In the genomic region with DNA sequence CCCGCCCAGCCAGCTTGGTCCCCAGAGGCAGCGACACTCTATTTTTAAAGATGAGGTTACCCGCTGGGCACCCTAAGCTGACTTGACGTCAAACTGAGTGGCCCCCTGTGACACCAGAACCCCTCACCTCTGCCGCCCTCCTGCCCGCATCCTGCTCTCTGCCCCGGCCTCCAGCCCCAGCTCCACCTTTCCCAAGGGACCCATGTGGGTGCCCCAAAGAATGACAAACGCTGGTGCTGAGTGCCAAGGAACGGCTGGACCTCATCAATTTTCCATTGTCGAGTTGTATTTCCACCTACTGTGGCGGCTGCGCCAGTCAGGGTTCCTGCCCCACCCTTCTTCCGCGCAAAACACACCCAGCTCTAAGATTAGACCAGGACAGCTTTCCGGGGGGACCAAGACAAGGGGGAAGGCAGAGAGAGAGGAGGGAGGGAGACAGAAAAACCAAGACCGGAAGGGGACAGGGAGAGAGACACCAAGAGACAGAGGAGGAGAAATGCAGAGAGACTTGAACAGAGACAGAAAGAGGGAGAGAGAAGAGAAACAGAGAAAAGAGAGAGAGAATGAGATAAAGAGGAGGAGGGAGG, we compare ENCODE assay signal across 8 cellular contexts. TPM values are rescaled to one million over a fixed set of nuclear protein-coding genes. Genes with fewer than 3 reads are reported as not detected.
DNase-seq lines count a peak whose midpoint lies in the region; ATAC-seq and TF ChIP-seq lines count a peak whose summit lies in the region.

No MANE protein-coding gene starts in this region.

- H3K27me3 ChIP-seq in thoracic aorta (replicated peaks; ENCODE audit: insufficient read depth): no peaks in the 10 kb centered on the region

- H3K36me3 Mint-ChIP-seq in activated T-helper 2 cell treated with anti-CD3 and anti-CD28 coated beads, Interferon-gamma antibody, Interleukin-2, Interleukin-4, amounts not matched to agents 10 μg/mL and 5 μg/mL and 100 μg/mL, durations not matched to agents 14 hours and 24 hours and 36 hours (ENCODE audit: low read depth): peaks cover 33% of the 10 kb centered on the region
- no peaks in the 10 kb centered on the region for H3K36me3 Mint-ChIP-seq in immature natural killer cell

- H3K36me3 ChIP-seq in thoracic aorta: no peaks in the 10 kb centered on the region

- no peak for ATAC-seq in thoracic aorta (ENCODE audit: insufficient number of reproducible peaks, low FRiP score, low read depth)
- ATAC-seq in HG03571 (IDR thresholded peaks at IDR 0.05; ENCODE audit: unreplicated experiment): no peak
- no peak for ATAC-seq in GM18502 (IDR thresholded peaks at IDR 0.05; ENCODE audit: poor library complexity, unreplicated experiment)

- DNase-seq in stimulated activated naive CD4-positive, alpha-beta T cell treated with Interleukin-2 at 50 U/mL for 16 hours (lab: John Stamatoyannopoulos, UW): peak; percentile 6
- DNase-seq in stimulated activated naive CD4-positive, alpha-beta T cell (lab: John Stamatoyannopoulos, UW): no peak
- no peak for DNase-seq in activated T-helper 2 cell treated with anti-CD3 and anti-CD28 coated beads, Interferon-gamma antibody, Interleukin-2, Interleukin-4, amounts not matched to agents 10 μg/mL and 5 μg/mL and 100 μg/mL, durations not matched to agents 14 hours and 24 hours and 36 hours (ENCODE audit: low spot score)
- DNase-seq in immature natural killer cell: peak; percentile 75 to 79 (median 78)
- DNase-seq in thoracic aorta (ENCODE audit: low spot score): no peak
- no peak for DNase-seq in DMS79 (lab: John Stamatoyannopoulos, UW)

- peak overlapping the region; percentile 96 for H3K4me3 Mint-ChIP-seq in activated T-helper 2 cell treated with anti-CD3 and anti-CD28 coated beads, Interferon-gamma antibody, Interleukin-2, Interleukin-4, amounts not matched to agents 10 μg/mL and 5 μg/mL and 100 μg/mL, durations not matched to agents 14 hours and 24 hours and 36 hours (ENCODE audit: low read depth)
- peak overlapping the region; percentile 95 to 99 (median 96) for H3K4me3 Mint-ChIP-seq in immature natural killer cell

- peak overlapping the region; percentile 82 for H3K4me3 ChIP-seq in thoracic aorta

- peak overlapping the region; percentile 91 for H3K27ac Mint-ChIP-seq in activated T-helper 2 cell treated with anti-CD3 and anti-CD28 coated beads, Interferon-gamma antibody, Interleukin-2, Interleukin-4, amounts not matched to agents 10 μg/mL and 5 μg/mL and 100 μg/mL, durations not matched to agents 14 hours and 24 hours and 36 hours
- peak overlapping the region; percentile 92 to 99 (median 98) for H3K27ac Mint-ChIP-seq in immature natural killer cell

- H3K9me3 Mint-ChIP-seq in activated T-helper 2 cell treated with anti-CD3 and anti-CD28 coated beads, Interferon-gamma antibody, Interleukin-2, Interleukin-4, amounts not matched to agents 10 μg/mL and 5 μg/mL and 100 μg/mL, durations not matched to agents 14 hours and 24 hours and 36 hours: no peaks in the 10 kb centered on the region
- H3K9me3 Mint-ChIP-seq in immature natural killer cell: no peaks in the 10 kb centered on the region

- H3K4me1 ChIP-seq in thoracic aorta (ENCODE audit: control insufficient read depth in 1 of 2, low read depth in 2 of 2): no peaks in the 10 kb centered on the region

- intact Hi-C loops in activated T-helper 2 cell treated with anti-CD3 and anti-CD28 coated beads, Interferon-gamma antibody, Interleukin-2, Interleukin-4, amounts not matched to agents 10 μg/mL and 5 μg/mL and 100 μg/mL, durations not matched to agents 14 hours and 24 hours and 36 hours (cut with micrococcal nuclease): loop anchor here (5.0 kb wide), 1 partner anchor 59 kb away; no protein-coding TSS in a partner anchor

- H3K27me3 Mint-ChIP-seq in activated T-helper 2 cell treated with anti-CD3 and anti-CD28 coated beads, Interferon-gamma antibody, Interleukin-2, Interleukin-4, amounts not matched to agents 10 μg/mL and 5 μg/mL and 100 μg/mL, durations not matched to agents 14 hours and 24 hours and 36 hours (ENCODE audit: low read depth): no peaks in the 10 kb centered on the region
- peaks cover 11 to 36% (median 32%) of the 10 kb centered on the region in 3 donors for H3K27me3 Mint-ChIP-seq in immature natural killer cell (ENCODE audit: low read depth in 3 of 3)

- no peaks in the 10 kb centered on the region for H3K9me3 ChIP-seq in thoracic aorta

- TF ChIP-seq CTCF in thoracic aorta (IDR thresholded peaks at IDR 0.05): no peak

- H3K4me1 Mint-ChIP-seq in activated T-helper 2 cell treated with anti-CD3 and anti-CD28 coated beads, Interferon-gamma antibody, Interleukin-2, Interleukin-4, amounts not matched to agents 10 μg/mL and 5 μg/mL and 100 μg/mL, durations not matched to agents 14 hours and 24 hours and 36 hours (ENCODE audit: low read depth): peaks cover 23% of the 10 kb centered on the region
- H3K4me1 Mint-ChIP-seq in immature natural killer cell: peaks cover 60 to 61% of the 10 kb centered on the region in 2 donors

- H3K27ac ChIP-seq in thoracic aorta: peak overlapping the region in 1 of 2 donors; percentile 64

RNA-seq across cellular contexts. Expression of a gene that starts 2.0 kb away (rescaled TPM):
- total RNA-seq in activated T-helper 2 cell treated with anti-CD3 and anti-CD28 coated beads, Interferon-gamma antibody, Interleukin-2, Interleukin-4, amounts not matched to agents 10 μg/mL and 5 μg/mL and 100 μg/mL, durations not matched to agents 14 hours and 24 hours and 36 hours: 116 and 117 TPM in 2 replicates
- 100 to 1,000 TPM in 1 of 3 donors, 10 to 100 TPM in 2; 65.3 to 117 (median 65.9) TPM for polyA plus RNA-seq in immature natural killer cell
- 10 to 100 TPM in 1 of 2 donors, 1 to 10 TPM in 1; 8.1 to 54.3 TPM for total RNA-seq in thoracic aorta

Comparison
In these comparisons a context has a peak if more than half of its experiments do, and no peak if none do; other contexts are left out.
1. DNase-seq: peak in stimulated activated naive CD4-positive, alpha-beta T cell treated with Interleukin-2 at 50 U/mL for 16 hours (single experiment) and immature natural killer cell (3 of 3); none in stimulated activated naive CD4-positive, alpha-beta T cell (0 of 6), activated T-helper 2 cell treated with anti-CD3 and anti-CD28 coated beads, Interferon-gamma antibody, Interleukin-2, Interleukin-4, amounts not matched to agents 10 μg/mL and 5 μg/mL and 100 μg/mL, durations not matched to agents 14 hours and 24 hours and 36 hours (single experiment), thoracic aorta (single experiment) and DMS79 (single experiment).